In genomic region chr6:148739822-148740128, GRCh38 we compare ENCODE assay signal across 19 cellular contexts. TPM values are rescaled to one million over a fixed set of nuclear protein-coding genes. Genes with fewer than 3 reads are reported as not detected.
A peak's percentile ranks its signal among the peaks of the same experiment; 100 is the strongest.
DNase-seq lines count a peak whose midpoint lies in the region; ATAC-seq and TF ChIP-seq lines count a peak whose summit lies in the region.
"Had no signal": no experiment of that assay in that cellular context is flagged by ENCODE, and none has a peak within 500 bp of the region (broad histone marks: within the 10 kb centered on the region; RNA-seq: fewer than 3 reads in every experiment).

No MANE protein-coding gene starts in this region.

- H3K36me3 Mint-ChIP-seq in activated CD4-positive, alpha-beta memory T cell treated with anti-CD3 and anti-CD28 coated beads for 36 hours = no peaks in the 10 kb centered on the region
- no peaks in the 10 kb centered on the region for H3K36me3 Mint-ChIP-seq in activated CD4-positive, alpha-beta memory T cell treated with anti-CD3 and anti-CD28 coated beads, Interleukin-2, amount 10 ng/mL, durations not matched to agents 7 days and 5 days (ENCODE audit: low read depth)
- no peaks in the 10 kb centered on the region for H3K36me3 Mint-ChIP-seq in IgD-negative memory B cell

- H3K27ac Mint-ChIP-seq in activated CD4-positive, alpha-beta memory T cell treated with anti-CD3 and anti-CD28 coated beads for 36 hours = no peak overlapping the region
- no peak overlapping the region for H3K27ac Mint-ChIP-seq in activated CD4-positive, alpha-beta memory T cell treated with anti-CD3 and anti-CD28 coated beads, Interleukin-2, amount 10 ng/mL, durations not matched to agents 7 days and 5 days
- peak overlapping the region in 2 of 3 donors; percentile 14 to 25 for H3K27ac Mint-ChIP-seq in IgD-negative memory B cell

- no peaks in the 10 kb centered on the region for H3K36me3 ChIP-seq in ascending aorta

- CTCF ChIA-PET in activated CD4-positive, alpha-beta memory T cell treated with anti-CD3 and anti-CD28 coated beads for 36 hours (lab: Charles Lee) = interaction anchor here (1.0 to 1.3 kb wide), 2 partner anchors 41 to 162 kb away, joined by 4 read pairs; no protein-coding TSS in a partner anchor
- CTCF ChIA-PET in activated CD4-positive, alpha-beta memory T cell treated with anti-CD3 and anti-CD28 coated beads, Interleukin-2, amount 10 ng/mL, durations not matched to agents 7 days and 5 days (lab: Charles Lee) = interaction anchor here (1.3 kb wide), 1 partner anchor 21 kb away, joined by 3 read pairs; no protein-coding TSS in a partner anchor

- H3K4me3 Mint-ChIP-seq in activated CD4-positive, alpha-beta memory T cell treated with anti-CD3 and anti-CD28 coated beads for 36 hours = no peak overlapping the region
- H3K4me3 Mint-ChIP-seq in activated CD4-positive, alpha-beta memory T cell treated with anti-CD3 and anti-CD28 coated beads, Interleukin-2, amount 10 ng/mL, durations not matched to agents 7 days and 5 days = no peak overlapping the region
- peak overlapping the region in 1 of 4 donors; percentile 24 for H3K4me3 Mint-ChIP-seq in IgD-negative memory B cell

- peaks cover under 1% of the 10 kb centered on the region for H3K27me3 Mint-ChIP-seq in activated CD4-positive, alpha-beta memory T cell treated with anti-CD3 and anti-CD28 coated beads for 36 hours
- H3K27me3 Mint-ChIP-seq in activated CD4-positive, alpha-beta memory T cell treated with anti-CD3 and anti-CD28 coated beads, Interleukin-2, amount 10 ng/mL, durations not matched to agents 7 days and 5 days = peaks cover 22% of the 10 kb centered on the region
- H3K27me3 Mint-ChIP-seq in IgD-negative memory B cell = no peaks in the 10 kb centered on the region

- peaks cover 0 to 3% of the 10 kb centered on the region in 2 donors for H3K4me1 ChIP-seq in ascending aorta
- H3K4me1 ChIP-seq: A549 had no signal

- H3K4me1 Mint-ChIP-seq in activated CD4-positive, alpha-beta memory T cell treated with anti-CD3 and anti-CD28 coated beads for 36 hours (ENCODE audit: low read depth) = peaks cover 8% of the 10 kb centered on the region
- peaks cover 6% of the 10 kb centered on the region for H3K4me1 Mint-ChIP-seq in activated CD4-positive, alpha-beta memory T cell treated with anti-CD3 and anti-CD28 coated beads, Interleukin-2, amount 10 ng/mL, durations not matched to agents 7 days and 5 days
- H3K4me1 Mint-ChIP-seq in IgD-negative memory B cell = peaks cover 3 to 10% (median 5%) of the 10 kb centered on the region in 3 donors

- intact Hi-C loops in activated CD4-positive, alpha-beta memory T cell treated with anti-CD3 and anti-CD28 coated beads for 36 hours (cut with micrococcal nuclease) = no loop called here
- intact Hi-C loops in ascending aorta (cut with DNase I) (loop anchor here (10.0 kb wide), 1 partner anchor 575 kb away; the partner anchor contains the start of gene TAB2), sciatic nerve (cut with DNase I) (loop anchor here (10.0 kb wide), 1 partner anchor 205 kb away; no protein-coding TSS in a partner anchor)

- peak overlapping the region; percentile 0 to 27 for H3K27ac ChIP-seq in ascending aorta
- H3K27ac ChIP-seq: A549, C4-2B had no signal

- no peaks in the 10 kb centered on the region for H3K27me3 ChIP-seq in ascending aorta

- DNase-seq in activated CD4-positive, alpha-beta memory T cell treated with anti-CD3 and anti-CD28 coated beads for 36 hours = peak; percentile 19
- DNase-seq in activated CD4-positive, alpha-beta memory T cell treated with anti-CD3 and anti-CD28 coated beads, Interleukin-2, amount 10 ng/mL, durations not matched to agents 7 days and 5 days = no peak
- DNase-seq in ascending aorta (ENCODE audit: low spot score in 2 of 2) = no peak
- DNase-seq in sciatic nerve (ENCODE audit: low spot score) = no peak
- DNase-seq: DMS 273 treated with DMSO at 0.1 percent for 48 hours, GDM1, GOT3, KG1, NCI-H1092, NCI-H1694, NCI-H510A treated with DMSO at 0.1 percent for 48 hours had no signal

- ATAC-seq in sciatic nerve (peak; percentile 16), HG03139 (IDR thresholded peaks at IDR 0.05; ENCODE audit: unreplicated experiment) (no peak), GM18520 (IDR thresholded peaks at IDR 0.05; ENCODE audit: unreplicated experiment) (no peak), GM21619 (IDR thresholded peaks at IDR 0.05; ENCODE audit: unreplicated experiment) (no peak)
- ATAC-seq: A549, GM12878, Panc1 had no signal

- TF ChIP-seq CTCF in ascending aorta (IDR thresholded peaks at IDR 0.05) = no peak

- no peak overlapping the region for H3K4me3 ChIP-seq in ascending aorta
- H3K4me3 ChIP-seq: A549, GM12878 had no signal

- H3K9me3 ChIP-seq in ascending aorta = no peaks in the 10 kb centered on the region
- H3K9me3 ChIP-seq: A549 had no signal

- POLR2A ChIA-PET in activated CD4-positive, alpha-beta memory T cell treated with anti-CD3 and anti-CD28 coated beads for 36 hours (lab: Charles Lee) = interaction anchor here (1.5 kb wide), 1 partner anchor 21 kb away, joined by 3 read pairs; no protein-coding TSS in a partner anchor
- POLR2A ChIA-PET in activated CD4-positive, alpha-beta memory T cell treated with anti-CD3 and anti-CD28 coated beads, Interleukin-2, amount 10 ng/mL, durations not matched to agents 7 days and 5 days (lab: Charles Lee) = no interaction called here

- H3K9me3 Mint-ChIP-seq in activated CD4-positive, alpha-beta memory T cell treated with anti-CD3 and anti-CD28 coated beads for 36 hours = no peaks in the 10 kb centered on the region
- H3K9me3 Mint-ChIP-seq in activated CD4-positive, alpha-beta memory T cell treated with anti-CD3 and anti-CD28 coated beads, Interleukin-2, amount 10 ng/mL, durations not matched to agents 7 days and 5 days = no peaks in the 10 kb centered on the region
- no peaks in the 10 kb centered on the region for H3K9me3 Mint-ChIP-seq in IgD-negative memory B cell

RNA-seq across cellular contexts. Expression of gene UST, which starts 7.1 kb away (rescaled TPM):
- total RNA-seq in activated CD4-positive, alpha-beta memory T cell treated with anti-CD3 and anti-CD28 coated beads for 36 hours = 1 to 10 TPM; 3.7 to 4.9 TPM
- total RNA-seq in activated CD4-positive, alpha-beta memory T cell treated with anti-CD3 and anti-CD28 coated beads, Interleukin-2, amount 10 ng/mL, durations not matched to agents 7 days and 5 days = under 1 TPM; 0.80 to 0.93 TPM
- polyA plus RNA-seq in IgD-negative memory B cell = 1.3 TPM
- total RNA-seq in ascending aorta (27.0 TPM), sciatic nerve (33.1 TPM)

Comparison
In these comparisons a context has a peak if more than half of its experiments do, and no peak if none do; other contexts are left out.
1. H3K27ac Mint-ChIP-seq: peak in IgD-negative memory B cell (2 of 3); none in activated CD4-positive, alpha-beta memory T cell treated with anti-CD3 and anti-CD28 coated beads for 36 hours (single experiment) and activated CD4-positive, alpha-beta memory T cell treated with anti-CD3 and anti-CD28 coated beads, Interleukin-2, amount 10 ng/mL, durations not matched to agents 7 days and 5 days (single experiment).